In the genomic region with DNA sequence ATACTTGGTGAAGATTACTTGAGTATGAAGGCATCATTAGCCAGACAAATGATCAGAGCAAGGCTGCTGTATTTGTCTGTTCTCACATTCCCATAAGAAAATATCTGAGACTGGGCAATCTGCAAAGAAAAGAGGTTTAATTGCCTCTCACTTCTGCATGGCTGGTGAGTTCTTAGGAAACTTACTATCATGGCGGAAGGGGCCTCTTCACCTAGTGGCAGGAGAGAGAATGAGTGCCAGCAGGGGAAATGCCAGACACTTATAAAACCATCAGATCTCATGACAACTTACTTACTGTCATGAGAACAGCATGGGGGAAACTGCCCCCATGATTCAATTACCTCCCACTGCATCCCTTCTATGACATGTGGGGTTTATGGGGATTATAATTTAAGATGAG, we compare ENCODE assay signal across 1 cellular context.
TF ChIP-seq lines count a peak whose summit lies in the region.

No MANE protein-coding gene starts in this region.

TF ChIP-seq in GM23338, 12 proteins besides CTCF, POLR2A, EP300 and RAD21 (continued from another document):
- TF ChIP-seq, protein P1, sequence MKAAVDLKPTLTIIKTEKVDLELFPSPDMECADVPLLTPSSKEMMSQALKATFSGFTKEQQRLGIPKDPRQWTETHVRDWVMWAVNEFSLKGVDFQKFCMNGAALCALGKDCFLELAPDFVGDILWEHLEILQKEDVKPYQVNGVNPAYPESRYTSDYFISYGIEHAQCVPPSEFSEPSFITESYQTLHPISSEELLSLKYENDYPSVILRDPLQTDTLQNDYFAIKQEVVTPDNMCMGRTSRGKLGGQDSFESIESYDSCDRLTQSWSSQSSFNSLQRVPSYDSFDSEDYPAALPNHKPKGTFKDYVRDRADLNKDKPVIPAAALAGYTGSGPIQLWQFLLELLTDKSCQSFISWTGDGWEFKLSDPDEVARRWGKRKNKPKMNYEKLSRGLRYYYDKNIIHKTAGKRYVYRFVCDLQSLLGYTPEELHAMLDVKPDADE (IDR thresholded peaks at IDR 0.05) = no peak
